Comparison of ENCODE assay signal across 24 cellular contexts in genomic region chr20:1505361-1505760, GRCh38. TPM values are rescaled to one million over a fixed set of nuclear protein-coding genes. Genes with fewer than 3 reads are reported as not detected.
DNase-seq lines count a peak whose midpoint lies in the region; ATAC-seq, FAIRE-seq and TF ChIP-seq lines count a peak whose summit lies in the region.
"Had no signal": no experiment of that assay in that cellular context is flagged by ENCODE, and none has a peak within 500 bp of the region (broad histone marks: within the 10 kb centered on the region; RNA-seq: fewer than 3 reads in every experiment).

No MANE protein-coding gene starts in this region.

- H3K27ac Mint-ChIP-seq in stimulated activated naive CD8-positive, alpha-beta T cell treated with anti-CD3 and anti-CD28 coated beads, Interleukin-15, amount 100 ng/mL, for 72 hours = no peak overlapping the region
- H3K27ac Mint-ChIP-seq: activated CD4-positive, alpha-beta memory T cell treated with anti-CD3 and anti-CD28 coated beads, Interleukin-2, amount 10 ng/mL, durations not matched to agents 7 days and 5 days; activated naive CD8-positive, alpha-beta T cell treated with anti-CD3 and anti-CD28 coated beads for 36 hours; IgD-negative memory B cell; memory B cell; WTC11 had no signal

- no peak overlapping the region for H3K4ac ChIP-seq in trophoblast cell (ENCODE audit: low read depth, low read length)

- FAIRE-seq in kidney (lab: Jason Lieb, UNC) = no peak

- H2AFZ ChIP-seq in PC-3 (ENCODE audit: low read length) (no peak overlapping the region), trophoblast cell (ENCODE audit: insufficient read depth, low read length, poor library complexity) (no peak overlapping the region)

- H3F3A ChIP-seq in PC-3 (ENCODE audit: low read length, unreplicated experiment) = no peaks in the 10 kb centered on the region

- no peaks in the 10 kb centered on the region for H4K20me1 ChIP-seq in PC-3 (ENCODE audit: low read length)

- H3K36me3 ChIP-seq in PC-3 (ENCODE audit: low read depth, low read length) (no peaks in the 10 kb centered on the region; the same call in 1 of the 2 replicates), trophoblast cell (ENCODE audit: control insufficient read depth in 1 of 2, insufficient read depth in 2 of 2, low read length in 2 of 2) (no peaks in the 10 kb centered on the region), kidney (ENCODE audit: control insufficient read depth in 1 of 2, insufficient read depth in 2 of 2, low read length in 2 of 2) (no peaks in the 10 kb centered on the region), BE2C (no peaks in the 10 kb centered on the region)
- H3K36me3 ChIP-seq: prostate gland, transverse colon had no signal

- TF ChIP-seq CTCF in PC-3 (conservative IDR thresholded peaks at IDR 0.05; ENCODE audit: low read depth, low read length) (no peak), kidney (IDR thresholded peaks at IDR 0.05; ENCODE audit: borderline replicate concordance, extremely low read depth, insufficient read depth) (no peak), BE2C (IDR thresholded peaks at IDR 0.05; ENCODE audit: low read depth, low read length) (no peak)

- POLR2A ChIA-PET in PC-3 (lab: Charles Lee; ENCODE audit: unreplicated experiment) = interaction anchor here (0.6 kb wide), 1 partner anchor 137 kb away, joined by 4 read pairs; no protein-coding TSS in a partner anchor

- H2AK5ac ChIP-seq in trophoblast cell (ENCODE audit: low read length) = no peak overlapping the region

- no CpG with 5 or more reads among the region's 3 CpGs for WGBS in trophoblast cell (ENCODE audit: extremely low coverage, insufficient coverage, insufficient read length)

- H4K8ac ChIP-seq in trophoblast cell (ENCODE audit: low read depth, low read length) = no peak overlapping the region

- H3K9me3 Mint-ChIP-seq in stimulated activated naive CD8-positive, alpha-beta T cell treated with anti-CD3 and anti-CD28 coated beads, Interleukin-15, amount 100 ng/mL, for 72 hours = no peaks in the 10 kb centered on the region
- H3K9me3 Mint-ChIP-seq: activated CD4-positive, alpha-beta memory T cell treated with anti-CD3 and anti-CD28 coated beads, Interleukin-2, amount 10 ng/mL, durations not matched to agents 7 days and 5 days; IgD-negative memory B cell had no signal

- no peak overlapping the region for H4K91ac ChIP-seq in trophoblast cell (ENCODE audit: low read depth, low read length)

- H3K4me1 Mint-ChIP-seq in stimulated activated naive CD8-positive, alpha-beta T cell treated with anti-CD3 and anti-CD28 coated beads, Interleukin-15, amount 100 ng/mL, for 72 hours = peaks cover 6% of the 10 kb centered on the region

- H3K4me2 ChIP-seq in PC-3 (ENCODE audit: low read length) (peak overlapping the region; percentile 52), trophoblast cell (ENCODE audit: low read length) (no peak overlapping the region)

- H3K23ac ChIP-seq in trophoblast cell (ENCODE audit: low read length) = no peak overlapping the region

- no peak overlapping the region for H3K4me3 ChIP-seq in PC-3 (ENCODE audit: low read length)
- no peak overlapping the region for H3K4me3 ChIP-seq in trophoblast cell (ENCODE audit: low read depth, low read length)
- no peak overlapping the region for H3K4me3 ChIP-seq in kidney (ENCODE audit: low read length in 2 of 2)
- no peak overlapping the region for H3K4me3 ChIP-seq in BE2C (ENCODE audit: low read depth, low read length)
- H3K4me3 ChIP-seq: prostate gland, transverse colon had no signal

- no peak overlapping the region for H4K12ac ChIP-seq in trophoblast cell (ENCODE audit: low read depth, low read length)

- ATAC-seq in PC-3 = peak; percentile 39
- no peak for ATAC-seq in stimulated activated naive CD8-positive, alpha-beta T cell treated with anti-CD3 and anti-CD28 coated beads, Interleukin-15, amount 100 ng/mL, for 72 hours
- ATAC-seq: Right ventricle myocardium inferior, WTC11 had no signal

- DNase-seq in ELR (ENCODE audit: low read depth) = peak; percentile 64
- peak; percentile 98 for DNase-seq in PC-3
- peak; percentile 83 for DNase-seq in epithelial cell of prostate (ENCODE audit: low read depth, low spot score)
- peak; percentile 48 to 67 for DNase-seq in trophoblast cell
- no peak for DNase-seq in kidney
- no peak for DNase-seq in stimulated activated naive CD8-positive, alpha-beta T cell treated with anti-CD3 and anti-CD28 coated beads, Interleukin-15, amount 100 ng/mL, for 72 hours
- no peak for DNase-seq in activated naive CD4-positive, alpha-beta T cell treated with Interleukin-2 at 50 U/mL for 16 hours
- no peak for DNase-seq in BE2C
- DNase-seq: activated CD4-positive, alpha-beta memory T cell treated with anti-CD3 and anti-CD28 coated beads, Interleukin-2, amount 10 ng/mL, durations not matched to agents 7 days and 5 days; activated naive CD8-positive, alpha-beta T cell treated with anti-CD3 and anti-CD28 coated beads for 36 hours; cerebellar nuclear complex; COR-L47; DMS79; erythroblast; NCI-H2081; NCI-H82; stimulated activated CD8-positive, alpha-beta memory T cell treated with anti-CD3 and anti-CD28 coated beads, Interleukin-4, amount 100 ng/mL, for 48 hours; T-helper 9 cell; transverse colon had no signal

- no peak overlapping the region for H3K4me3 Mint-ChIP-seq in stimulated activated naive CD8-positive, alpha-beta T cell treated with anti-CD3 and anti-CD28 coated beads, Interleukin-15, amount 100 ng/mL, for 72 hours
- H3K4me3 Mint-ChIP-seq: activated CD4-positive, alpha-beta memory T cell treated with anti-CD3 and anti-CD28 coated beads, Interleukin-2, amount 10 ng/mL, durations not matched to agents 7 days and 5 days; activated naive CD8-positive, alpha-beta T cell treated with anti-CD3 and anti-CD28 coated beads for 36 hours; IgD-negative memory B cell; memory B cell; WTC11 had no signal

- H3K27ac ChIP-seq in PC-3 (ENCODE audit: low read length) (peak overlapping the region; percentile 85), epithelial cell of prostate (peak overlapping the region; percentile 59), trophoblast cell (ENCODE audit: low read depth, low read length) (no peak overlapping the region), kidney (ENCODE audit: low read depth in 2 of 2, low read length in 2 of 2) (no peak overlapping the region)
- H3K27ac ChIP-seq: prostate gland, transverse colon had no signal

- intact Hi-C loops in PC-3 (cut with micrococcal nuclease) = no loop called here
- intact Hi-C loops in kidney (cut with DNase I) = no loop called here

- no peaks in the 10 kb centered on the region for H3K9me2 ChIP-seq in PC-3 (replicated peaks; ENCODE audit: low read length)

- H3K27me3 Mint-ChIP-seq in stimulated activated naive CD8-positive, alpha-beta T cell treated with anti-CD3 and anti-CD28 coated beads, Interleukin-15, amount 100 ng/mL, for 72 hours = peaks cover 9% of the 10 kb centered on the region

- H3K9ac ChIP-seq in PC-3 (ENCODE audit: low read length) (peak overlapping the region; percentile 17; the same call in 1 of the 2 replicates), trophoblast cell (ENCODE audit: low read length) (no peak overlapping the region), kidney (ENCODE audit: low read length in 2 of 2) (no peak overlapping the region)

- no peak overlapping the region for H2BK12ac ChIP-seq in trophoblast cell (ENCODE audit: low read length)

- H3K14ac ChIP-seq in trophoblast cell (ENCODE audit: low read length) = no peak overlapping the region

- H3K18ac ChIP-seq in trophoblast cell (ENCODE audit: low read length) = no peak overlapping the region

- CTCF ChIA-PET in PC-3 (lab: Charles Lee) = interaction anchor here (4.1 kb wide), 1 partner anchor 229 kb away, joined by 27 read pairs; no protein-coding TSS in a partner anchor

- no TSS peak for BruUV-seq in PC-3 (replicated peaks; lab: Mats Ljungman, UMichigan)

- H3K79me1 ChIP-seq in trophoblast cell (ENCODE audit: low read length) = peaks cover 3% of the 10 kb centered on the region

- no peaks in the 10 kb centered on the region for H3K27me3 ChIP-seq in PC-3 (ENCODE audit: low read length)
- H3K27me3 ChIP-seq in trophoblast cell (ENCODE audit: insufficient read depth, low read length) = peaks cover 2% of the 10 kb centered on the region
- H3K27me3 ChIP-seq in BE2C = no peaks in the 10 kb centered on the region

- H3K4me1 ChIP-seq in PC-3 (ENCODE audit: insufficient read depth, low read length) (peaks cover 57% of the 10 kb centered on the region), trophoblast cell (ENCODE audit: control insufficient read depth in 1 of 2, insufficient read depth in 2 of 2, low read length in 2 of 2) (peaks cover 6% of the 10 kb centered on the region in 2 experiments), kidney (ENCODE audit: control insufficient read depth in 1 of 2, insufficient read depth in 1 of 2, low read depth in 1 of 2, low read length in 2 of 2) (no peaks in the 10 kb centered on the region), BE2C (no peaks in the 10 kb centered on the region)
- H3K4me1 ChIP-seq: prostate gland, transverse colon had no signal

- H2BK120ac ChIP-seq in trophoblast cell (ENCODE audit: insufficient read depth, low read length, poor library complexity) = no peak overlapping the region

- H3K79me2 ChIP-seq in PC-3 (ENCODE audit: low read length) (no peaks in the 10 kb centered on the region), trophoblast cell (ENCODE audit: control insufficient read depth, insufficient read depth, low read length, poor library complexity) (no peaks in the 10 kb centered on the region)

- H2BK5ac ChIP-seq in trophoblast cell (ENCODE audit: low read depth, low read length, poor library complexity) = no peak overlapping the region

- H3K9me3 ChIP-seq in PC-3 (ENCODE audit: low read length) (no peaks in the 10 kb centered on the region; the same call in 1 of the 2 replicates), trophoblast cell (ENCODE audit: insufficient read depth, low read depth, low read length) (no peaks in the 10 kb centered on the region), kidney (ENCODE audit: control insufficient read depth in 1 of 2, low read length in 2 of 2) (no peaks in the 10 kb centered on the region), BE2C (no peaks in the 10 kb centered on the region)
- H3K9me3 ChIP-seq: prostate gland, transverse colon had no signal

RNA-seq across cellular contexts. Expression of gene SIRPB2, which starts 14.1 kb away (rescaled TPM):
- 0.52 and 2.1 TPM in 2 replicates for total RNA-seq in PC-3 (2014; rRNA removed)
- polyA plus RNA-seq in trophoblast cell (2013) = 0.83 and 1.1 TPM in 2 replicates
- 8.2 TPM for total RNA-seq in kidney
- 0.86 TPM for polyA plus RNA-seq in kidney (ENCODE audit: insufficient read depth, low read depth, low replicate concordance)
- not detected for polyA plus RNA-seq in BE2C (2012; ENCODE audit: insufficient read depth, insufficient read length, low read depth)
- total RNA-seq: activated CD4-positive, alpha-beta memory T cell treated with anti-CD3 and anti-CD28 coated beads, Interleukin-2, amount 10 ng/mL, durations not matched to agents 7 days and 5 days; activated naive CD8-positive, alpha-beta T cell treated with anti-CD3 and anti-CD28 coated beads for 36 hours; WTC11 had no signal

RNA-seq across cellular contexts. Expression of gene NSFL1C, which starts 38.7 kb away (rescaled TPM):
- total RNA-seq in PC-3 (2014; rRNA removed) = 170 and 217 TPM in 2 replicates
- polyA plus RNA-seq in trophoblast cell (2013) = 60.7 and 62.9 TPM in 2 replicates
- 78.2 TPM for total RNA-seq in kidney
- polyA plus RNA-seq in kidney (ENCODE audit: insufficient read depth, low read depth, low replicate concordance) = 76.1 TPM
- 75.5 TPM for polyA plus RNA-seq in BE2C (2012; ENCODE audit: insufficient read depth, insufficient read length, low read depth)

RNA-seq across cellular contexts. Expression of gene SIRPD, which starts 52.1 kb away (rescaled TPM):
- total RNA-seq in PC-3 (2014; rRNA removed) (0.18 and 0.23 TPM in 2 replicates), kidney (0.35 TPM)
- polyA plus RNA-seq in trophoblast cell (2013) = not detected in 2 replicates
- polyA plus RNA-seq in kidney (ENCODE audit: insufficient read depth, low read depth, low replicate concordance) = not detected
- polyA plus RNA-seq in BE2C (2012; ENCODE audit: insufficient read depth, insufficient read length, low read depth) = not detected
- total RNA-seq: Right ventricle myocardium inferior, transverse colon, WTC11 had no signal
- polyA plus RNA-seq: IgD-negative memory B cell had no signal

Comparison
In these comparisons a context has a peak if more than half of its experiments do, and no peak if none do; other contexts are left out.
1. DNase-seq: peak in ELR (single experiment), PC-3 (single experiment), epithelial cell of prostate (single experiment) and trophoblast cell (2 of 2); none in kidney (single experiment), stimulated activated naive CD8-positive, alpha-beta T cell treated with anti-CD3 and anti-CD28 coated beads, Interleukin-15, amount 100 ng/mL, for 72 hours (0 of 2), activated naive CD4-positive, alpha-beta T cell treated with Interleukin-2 at 50 U/mL for 16 hours (single experiment) and BE2C (single experiment).
2. H3K27ac ChIP-seq: peak in PC-3 (single experiment) and epithelial cell of prostate (single experiment); none in trophoblast cell (single experiment) and kidney (0 of 2).